ENCODE assay signal across 8 cellular contexts in the genomic region with DNA sequence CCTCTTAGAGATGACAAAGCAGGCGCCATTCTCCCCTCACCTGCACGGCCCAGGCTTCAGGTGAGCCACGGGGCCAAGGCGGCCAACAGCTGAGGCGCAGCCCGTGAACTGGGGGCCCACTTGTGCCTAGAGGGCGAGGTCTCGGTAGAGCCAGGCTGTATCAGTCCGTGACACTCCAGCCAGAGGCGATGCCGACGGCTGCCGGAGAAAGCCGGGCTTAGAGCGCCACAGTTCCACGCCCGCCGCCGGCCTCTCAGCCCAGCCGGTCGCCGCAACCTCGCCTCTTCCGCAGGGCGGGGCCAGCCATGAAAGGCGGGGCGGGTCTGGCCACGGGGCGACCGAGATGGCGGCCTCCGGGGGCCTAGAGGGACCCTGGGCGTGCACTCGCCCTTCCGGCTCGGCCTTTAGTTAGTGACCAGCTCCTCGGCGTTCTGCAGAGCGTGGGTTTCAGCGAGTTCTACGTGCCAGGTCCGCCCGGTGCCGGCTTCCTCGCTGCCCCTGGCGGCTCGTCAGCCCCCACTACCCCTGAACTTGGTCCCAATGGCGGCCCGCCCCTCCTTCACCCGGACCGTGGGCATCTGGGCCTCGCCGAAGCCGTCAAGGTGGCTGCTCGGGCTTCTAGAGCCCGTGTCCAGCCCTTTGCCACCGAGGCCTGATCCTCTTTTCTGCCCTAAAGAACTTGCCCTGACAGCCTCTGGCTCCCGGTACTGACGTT. TPM values are rescaled to one million over a fixed set of nuclear protein-coding genes. Genes with fewer than 3 reads are reported as not detected.
A peak's percentile ranks its signal among the peaks of the same experiment; 100 is the strongest.
DNase-seq lines count a peak whose midpoint lies in the region; ATAC-seq and TF ChIP-seq lines count a peak whose summit lies in the region.

A gene (plus strand): TSS at position 390 of the 715 bp plus-strand sequence. CDS start 881 bp downstream, outside the sequence.

- 1% methylated on average over 38 to 59 of the region's 59 CpGs for WGBS in psoas muscle, 3 donors
- WGBS in urinary bladder = under 1% methylated on average over 59 of the region's 59 CpGs

- intact Hi-C loops in T-helper 1 cell treated with Interleukin-12 subunit alpha and Interleukin-12 subunit beta and Interleukin-4 antibody, amounts not matched to agents 30 ng/mL and 1 ng/mL, for 36 hours (cut with micrococcal nuclease) = loop anchor here (1.0 to 5.0 kb wide), 11 partner anchors 18 to 1488 kb away; a partner anchor contains a TSS
- intact Hi-C loops in left ventricle myocardium inferior (cut with micrococcal nuclease) (no loop called here), psoas muscle (cut with DNase I) (loop anchor here (1.0 to 10.0 kb wide), 4 partner anchors 71 to 210 kb away; no protein-coding TSS in a partner anchor)

- TF ChIP-seq CTCF in GM12875 (IDR thresholded peaks at IDR 0.05; ENCODE audit: borderline replicate concordance, insufficient read depth, low read depth, low read length) (no peak), left ventricle myocardium inferior (IDR thresholded peaks at IDR 0.05; ENCODE audit: borderline replicate concordance) (no peak), psoas muscle (IDR thresholded peaks at IDR 0.05) (no peak)

- H3K4me3 ChIP-seq in GM12875 (ENCODE audit: low read depth, low read length) (peak within 1 kb of the TSS; percentile 71), left ventricle myocardium inferior (peak within 1 kb of the TSS; percentile 82), psoas muscle (peak within 1 kb of the TSS; percentile 91), urinary bladder (ENCODE audit: low read depth, low read length) (peak within 1 kb of the TSS; percentile 77)

- H3K4me1 ChIP-seq in left ventricle myocardium inferior = peaks cover 28% of the 10 kb centered on the region
- peaks cover 3% of the 10 kb centered on the region for H3K4me1 ChIP-seq in psoas muscle
- peaks cover 2% of the 10 kb centered on the region for H3K4me1 ChIP-seq in urinary bladder (ENCODE audit: insufficient read depth)

- H3K36me3 ChIP-seq in left ventricle myocardium inferior = peaks cover 33% of the 10 kb centered on the region
- H3K36me3 ChIP-seq in psoas muscle (ENCODE audit: insufficient read depth in 1 of 2, low read depth in 1 of 2) = peaks cover 0 to 38% of the 10 kb centered on the region in 2 donors
- H3K36me3 ChIP-seq in urinary bladder (ENCODE audit: insufficient read depth) = no peaks in the 10 kb centered on the region

- H3K27ac ChIP-seq in left ventricle myocardium inferior (replicated peaks) (peak within 1 kb of the TSS; percentile 93), psoas muscle (peak within 1 kb of the TSS; percentile 92), urinary bladder (ENCODE audit: low read depth) (peak within 1 kb of the TSS; percentile 89)

- H3K9me3 ChIP-seq in left ventricle myocardium inferior (replicated peaks) = no peaks in the 10 kb centered on the region
- H3K9me3 ChIP-seq in psoas muscle = no peaks in the 10 kb centered on the region

- no peaks in the 10 kb centered on the region for H3K27me3 ChIP-seq in left ventricle myocardium inferior (ENCODE audit: low read depth)
- no peaks in the 10 kb centered on the region for H3K27me3 ChIP-seq in psoas muscle (ENCODE audit: insufficient read depth in 3 of 3, low read length in 2 of 3)

- peak; percentile 62 for DNase-seq in NCI-H1048 (lab: John Stamatoyannopoulos, UW)
- peak; percentile 77 for DNase-seq in amniotic epithelial cell (ENCODE audit: low read depth)
- peak; percentile 93 for DNase-seq in left ventricle myocardium inferior
- DNase-seq in psoas muscle = peak; percentile 93 to 96

- peak; percentile 99 for ATAC-seq in HG02588 (IDR thresholded peaks at IDR 0.05; ENCODE audit: unreplicated experiment)
- ATAC-seq in psoas muscle = peak; percentile 99 to 100 (median 100)

RNA-seq across cellular contexts. Expression of the gene that starts here (rescaled TPM):
- total RNA-seq in T-helper 1 cell treated with Interleukin-12 subunit alpha and Interleukin-12 subunit beta and Interleukin-4 antibody, amounts not matched to agents 30 ng/mL and 1 ng/mL, for 36 hours = 23.1 and 23.6 TPM in 2 replicates
- total RNA-seq in left ventricle myocardium inferior = 10.2 TPM
- 1 to 10 TPM; 8.8 to 9.8 (median 9.1) TPM for total RNA-seq in psoas muscle
- 1 to 10 TPM; 5.4 to 9.9 (median 7.6) TPM for polyA plus RNA-seq in psoas muscle
- 22.8 TPM for total RNA-seq in urinary bladder
- polyA plus RNA-seq in urinary bladder = 10.9 TPM

Comparison
In these comparisons a context has a peak if more than half of its experiments do, and no peak if none do; other contexts are left out.
1. Peak in every context shown above with its lines: DNase-seq, ATAC-seq, H3K4me3 ChIP-seq and H3K27ac ChIP-seq.